ENCODE assay signal across 8 cellular contexts in the genomic region with DNA sequence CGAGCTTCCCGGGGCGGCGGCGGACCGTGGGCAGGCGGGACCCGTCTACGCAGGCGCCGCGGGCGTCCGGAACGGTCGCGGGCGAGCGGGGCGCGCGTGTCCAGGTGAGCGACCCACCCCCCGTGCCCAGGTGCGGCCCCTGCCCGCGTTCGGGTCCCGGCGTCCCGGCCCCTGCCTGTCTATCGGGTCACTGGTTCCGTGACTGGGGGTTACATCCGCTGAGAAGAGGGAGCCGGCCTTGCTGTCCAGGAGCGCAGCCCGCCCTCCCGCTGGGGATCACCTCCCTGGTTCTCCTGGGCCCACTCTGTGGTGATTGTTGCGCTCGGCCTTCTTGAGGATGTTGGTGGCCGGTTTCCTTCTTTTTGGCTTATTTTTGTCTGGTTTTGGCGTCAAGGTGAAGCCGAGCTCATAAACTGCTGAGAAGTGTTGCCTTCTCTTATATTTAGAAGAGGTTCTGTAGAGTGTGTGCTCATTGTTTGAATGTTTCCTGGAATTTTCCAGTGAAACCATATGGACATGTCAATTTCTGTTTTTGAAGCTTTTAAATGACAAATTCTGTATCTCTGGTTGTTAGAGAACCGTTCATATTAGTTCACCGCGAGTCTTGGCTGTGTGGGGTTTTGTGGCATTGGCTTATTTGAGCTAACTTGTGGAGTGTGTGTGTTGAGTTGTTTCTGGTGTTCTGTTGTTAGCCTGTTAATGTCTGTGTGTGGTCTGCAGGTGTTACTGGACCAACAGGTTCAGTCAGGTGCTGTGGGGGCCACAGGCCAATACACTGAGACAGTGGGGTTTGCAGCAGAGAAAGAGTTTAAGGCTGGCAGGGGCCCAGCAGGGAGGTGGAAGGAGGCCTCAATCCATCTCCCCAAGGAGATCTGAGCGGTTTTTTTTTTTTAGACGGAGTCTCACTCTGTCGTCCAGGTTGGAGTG. TPM values are rescaled to one million over a fixed set of nuclear protein-coding genes. Genes with fewer than 3 reads are reported as not detected.
DNase-seq lines count a peak whose midpoint lies in the region; ATAC-seq, FAIRE-seq and TF ChIP-seq lines count a peak whose summit lies in the region.

No MANE protein-coding gene starts in this region.

- TF ChIP-seq CTCF in BE2C (IDR thresholded peaks at IDR 0.05; ENCODE audit: low read depth, low read length) (no peak), SU-DHL-6 (IDR thresholded peaks at IDR 0.05; ENCODE audit: insufficient read depth, low read length, poor library complexity, severe bottlenecking) (no peak)

- peak overlapping the region; percentile 71 for H3K4me2 ChIP-seq in SU-DHL-6 (ENCODE audit: low read depth, low read length, poor library complexity, severe bottlenecking)

- H3K27me3 ChIP-seq in BE2C: no peaks in the 10 kb centered on the region
- H3K27me3 ChIP-seq in SU-DHL-6 (ENCODE audit: low read length): no peaks in the 10 kb centered on the region
- peaks cover 2% of the 10 kb centered on the region for H3K27me3 ChIP-seq in muscle layer of duodenum (ENCODE audit: low read depth, low read length)

- H3F3A ChIP-seq in SU-DHL-6 (ENCODE audit: insufficient read depth): no peaks in the 10 kb centered on the region

- peak overlapping the region; percentile 76 for H3K9ac ChIP-seq in SU-DHL-6 (ENCODE audit: low read length)

- H3K4me3 ChIP-seq in BE2C (ENCODE audit: low read depth, low read length) (peak overlapping the region; percentile 80), SU-DHL-6 (ENCODE audit: insufficient read depth, low read length, poor library complexity, severe bottlenecking) (peak overlapping the region; percentile 87), muscle layer of duodenum (ENCODE audit: low read depth in 1 of 2, low read length in 2 of 2) (peak overlapping the region; percentile 52 to 91)

- ATAC-seq in GM19023 (IDR thresholded peaks at IDR 0.05; ENCODE audit: unreplicated experiment) (peak; percentile 33), HG03135 (IDR thresholded peaks at IDR 0.05; ENCODE audit: unreplicated experiment) (peak; percentile 24)

- H3K79me2 ChIP-seq in SU-DHL-6 (ENCODE audit: insufficient read depth, low read length): peaks cover 55% of the 10 kb centered on the region

- no peaks in the 10 kb centered on the region for H4K20me1 ChIP-seq in SU-DHL-6 (ENCODE audit: low read depth, low read length)

- H3K9me2 ChIP-seq in SU-DHL-6 (replicated peaks; ENCODE audit: insufficient read depth, low read length): no peaks in the 10 kb centered on the region

- H2AFZ ChIP-seq in SU-DHL-6 (ENCODE audit: low read depth, low read length, severe bottlenecking): peak overlapping the region; percentile 84

- 0 out of 2 replicates have a peak, but pooled peaks cover 3% of the 10 kb centered on the region for H3K9me3 ChIP-seq in BE2C
- no peaks in the 10 kb centered on the region for H3K9me3 ChIP-seq in SU-DHL-6 (ENCODE audit: insufficient read depth, low read length)
- H3K9me3 ChIP-seq in muscle layer of duodenum (ENCODE audit: control insufficient read depth in 1 of 2, low read length in 2 of 2): no peaks in the 10 kb centered on the region

- peaks cover 5% of the 10 kb centered on the region for H3K36me3 ChIP-seq in BE2C
- H3K36me3 ChIP-seq in SU-DHL-6 (ENCODE audit: low read length): peaks cover 9% of the 10 kb centered on the region
- H3K36me3 ChIP-seq in muscle layer of duodenum (ENCODE audit: control insufficient read depth in 1 of 2, insufficient read depth in 2 of 2, low read length in 2 of 2): no peaks in the 10 kb centered on the region

- H3K27ac ChIP-seq in SU-DHL-6 (ENCODE audit: low read depth, low read length) (peak overlapping the region; percentile 40), epithelial cell of prostate (peak overlapping the region; percentile 30), muscle layer of duodenum (ENCODE audit: low read length) (no peak overlapping the region)

- TF ChIP-seq POLR2A in GM12891 (IDR thresholded peaks at IDR 0.05; ENCODE audit: low read depth, low read length): no peak

- FAIRE-seq in GM12891 (lab: Jason Lieb, UNC): no peak

- H3K4me1 ChIP-seq in BE2C (no peaks in the 10 kb centered on the region; the same call in 1 of the 2 replicates), muscle layer of duodenum (ENCODE audit: control insufficient read depth in 1 of 2, insufficient read depth in 2 of 2, low read length in 2 of 2) (peaks cover 0 to 11% of the 10 kb centered on the region in 2 donors)

- peak; percentile 39 for DNase-seq in BE2C
- DNase-seq in epithelial cell of prostate (ENCODE audit: low read depth, low spot score): no peak
- DNase-seq in amniotic stem cell (lab: John Stamatoyannopoulos, UW): no peak
- no peak for DNase-seq in GM12891 (ENCODE audit: insufficient read length, low spot score)

TF ChIP-seq in GM12891, 5 proteins besides CTCF, POLR2A, EP300 and RAD21:
- TF ChIP-seq POLR2AphosphoS5 (IDR thresholded peaks at IDR 0.05; ENCODE audit: low read depth, low read length) (no peak), PAX5 (IDR thresholded peaks at IDR 0.05; ENCODE audit: insufficient read depth, low read length, severe bottlenecking) (no peak), TAF1 (IDR thresholded peaks at IDR 0.05; ENCODE audit: low read depth, low read length) (no peak), SPI1 (IDR thresholded peaks at IDR 0.05; ENCODE audit: low read depth, low read length) (no peak), POU2F2 (IDR thresholded peaks at IDR 0.05; ENCODE audit: low read depth, low read length) (no peak)
TF ChIP-seq in GM12891: peak in this region for 0.

RNA-seq across cellular contexts. Expression of gene CEP72, which starts 0.6 kb away (rescaled TPM):
- 5.6 TPM for polyA plus RNA-seq in BE2C (2012; ENCODE audit: insufficient read depth, insufficient read length, low read depth)
- polyA plus RNA-seq in GM12891 (2012; ENCODE audit: low read depth, missing spikeins): 5.7 TPM
